In the genomic region with DNA sequence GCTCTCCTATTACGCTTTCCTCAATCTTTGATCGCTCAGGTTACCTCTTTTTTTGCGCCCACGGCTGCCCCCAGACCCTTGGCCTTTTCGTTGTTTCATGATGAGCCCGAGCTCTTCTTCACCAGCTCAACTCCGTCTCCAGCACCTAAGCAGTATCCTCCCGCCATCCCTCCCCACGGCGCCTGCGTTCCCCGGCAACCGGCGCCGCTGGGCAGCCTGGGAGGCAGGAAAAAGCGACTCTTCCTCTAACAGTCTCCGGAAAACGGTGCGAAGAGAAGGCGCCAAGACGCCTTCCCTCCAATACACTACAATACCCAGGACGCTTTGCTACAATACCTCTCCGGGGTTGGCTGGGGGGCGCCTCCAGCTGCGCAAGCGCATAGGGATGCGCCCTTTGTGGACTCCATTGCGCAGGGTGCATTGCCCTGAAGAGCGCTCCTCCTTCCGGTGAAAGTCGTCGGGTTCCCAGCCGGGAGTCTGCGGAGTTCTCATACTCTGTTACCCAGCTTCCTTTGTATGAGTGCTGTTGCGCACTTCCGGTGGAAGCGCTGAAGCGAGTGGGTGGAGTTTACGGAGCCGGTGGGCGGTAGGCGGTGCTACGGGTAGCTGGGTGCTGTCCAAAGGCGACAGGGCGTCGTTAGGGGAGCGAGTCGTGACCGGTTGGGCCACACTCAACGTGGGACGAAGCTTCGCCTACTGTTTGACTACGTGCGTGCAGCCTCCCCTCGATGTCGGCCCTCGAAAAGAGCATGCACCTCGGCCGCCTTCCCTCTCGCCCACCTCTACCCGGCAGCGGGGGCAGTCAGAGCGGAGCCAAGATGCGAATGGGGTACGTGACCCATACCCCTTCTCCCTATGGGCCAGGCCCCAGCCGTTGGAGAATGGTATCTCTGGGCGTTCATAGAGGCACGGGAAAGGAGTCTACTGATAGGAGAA, we compare ENCODE assay signal across 8 cellular contexts. TPM values are rescaled to one million over a fixed set of nuclear protein-coding genes. Genes with fewer than 3 reads are reported as not detected.
DNase-seq lines count a peak whose midpoint lies in the region; ATAC-seq and TF ChIP-seq lines count a peak whose summit lies in the region.

A gene with protein sequence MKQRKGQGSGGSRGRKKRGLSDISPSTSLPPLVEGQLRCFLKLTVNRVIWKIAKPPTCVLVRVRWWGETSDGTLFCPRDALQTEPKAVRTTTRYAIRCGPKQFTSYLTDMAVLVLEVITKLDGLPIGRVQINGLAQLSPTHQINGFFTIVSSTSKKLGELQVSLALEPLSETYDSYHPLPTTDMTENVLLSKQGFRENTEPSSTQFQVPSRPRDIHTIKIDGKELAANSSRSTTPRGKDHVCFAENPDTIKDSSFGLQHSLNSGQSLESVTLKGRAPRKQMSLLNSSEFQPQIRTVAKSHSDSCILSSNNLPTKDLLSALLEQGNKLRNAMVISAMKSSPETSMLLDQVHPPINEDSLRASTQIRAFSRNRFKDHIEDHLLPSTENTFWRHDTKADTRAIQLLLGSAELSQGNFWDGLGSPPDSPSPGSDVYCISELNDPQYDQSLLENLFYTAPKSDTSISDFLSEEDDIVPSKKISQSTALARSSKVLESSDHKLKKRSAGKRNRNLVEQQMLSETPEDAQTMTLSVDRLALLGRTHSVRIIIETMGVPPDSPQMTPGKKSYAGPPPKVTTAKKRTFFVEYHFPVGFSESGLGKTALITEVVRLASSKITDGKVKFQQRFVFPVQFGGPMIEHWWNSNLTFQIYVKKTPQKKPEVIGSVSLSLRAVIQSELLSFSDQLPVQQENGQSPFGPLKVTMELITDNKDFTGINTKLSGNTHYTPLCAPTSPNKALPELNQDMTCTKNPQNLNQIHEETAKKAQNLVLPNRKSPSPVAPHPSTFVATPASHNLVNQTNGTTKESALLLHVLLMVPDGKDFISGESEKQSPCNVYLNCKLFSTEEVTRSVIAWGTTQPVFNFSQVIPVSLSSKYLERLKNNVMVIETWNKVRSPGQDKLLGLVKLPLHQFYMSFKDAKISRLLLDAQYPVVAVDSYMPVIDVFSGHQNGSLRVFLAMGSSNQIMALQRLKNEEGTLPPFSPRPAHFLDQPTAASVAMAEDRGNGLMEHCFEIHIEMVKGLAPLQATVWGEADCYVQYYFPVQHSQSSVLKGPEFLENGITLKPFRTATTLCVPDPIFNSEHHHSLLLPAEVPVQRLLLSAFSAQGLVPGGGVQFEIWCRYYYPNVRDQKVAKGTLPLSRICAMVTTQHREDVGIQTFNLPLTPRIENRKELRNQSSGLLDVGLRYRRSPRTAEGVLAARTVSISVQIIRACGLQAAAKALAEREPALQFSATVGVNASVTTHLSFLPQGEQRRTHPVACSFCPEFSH (N-terminal part only) (minus strand): TSS at position 309 of the 936 bp plus-strand sequence. CDS start 210 bp downstream, at position 99.
A gene with protein sequence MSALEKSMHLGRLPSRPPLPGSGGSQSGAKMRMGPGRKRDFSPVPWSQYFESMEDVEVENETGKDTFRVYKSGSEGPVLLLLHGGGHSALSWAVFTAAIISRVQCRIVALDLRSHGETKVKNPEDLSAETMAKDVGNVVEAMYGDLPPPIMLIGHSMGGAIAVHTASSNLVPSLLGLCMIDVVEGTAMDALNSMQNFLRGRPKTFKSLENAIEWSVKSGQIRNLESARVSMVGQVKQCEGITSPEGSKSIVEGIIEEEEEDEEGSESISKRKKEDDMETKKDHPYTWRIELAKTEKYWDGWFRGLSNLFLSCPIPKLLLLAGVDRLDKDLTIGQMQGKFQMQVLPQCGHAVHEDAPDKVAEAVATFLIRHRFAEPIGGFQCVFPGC (plus strand): TSS at position 596 of the 936 bp plus-strand sequence. CDS start 133 bp downstream, at position 729.

- no peak within 1 kb of the TSS for H3K4me3 Mint-ChIP-seq in HFFc6

- WGBS in gastroesophageal sphincter (ENCODE audit: low coverage in 1 of 2), 2 donors = 0 to 1% methylated on average over 16 to 21 of the region's 68 CpGs

- peak; percentile 99 for ATAC-seq in gastroesophageal sphincter

- TF ChIP-seq EP300 in gastroesophageal sphincter (IDR thresholded peaks at IDR 0.05) = no peak

- H3K27me3 ChIP-seq in GM06990 (replicated peaks; ENCODE audit: control insufficient read depth, insufficient read depth, low read length) (no peaks in the 10 kb centered on the region), gastroesophageal sphincter (no peaks in the 10 kb centered on the region), neutrophil (no peaks in the 10 kb centered on the region)

- H3K36me3 Mint-ChIP-seq in HFFc6 (ENCODE audit: low read depth) = peaks cover 10% of the 10 kb centered on the region; the same call in 1 of the 2 replicates

- no peaks in the 10 kb centered on the region for H3K27me3 Mint-ChIP-seq in HFFc6 (ENCODE audit: insufficient read depth)

- H3K27ac ChIP-seq in gastroesophageal sphincter (peak within 1 kb of the TSS; percentile 79 to 91 (median 90)), neutrophil (peak within 1 kb of the TSS; percentile 93), substantia nigra (ENCODE audit: low read depth, low read length, poor library complexity, severe bottlenecking) (peak within 1 kb of the TSS; percentile 76)

- peak; percentile 55 to 65 for TF ChIP-seq POLR2A in gastroesophageal sphincter (IDR thresholded peaks at IDR 0.05)

- DNase-seq in GM06990 (ENCODE audit: extremely low read depth, insufficient read length) (peak; percentile 99), HFFc6 (peak; percentile 100), NAMALWA (ENCODE audit: low spot score) (peak; percentile 100), SK-MEL-5 (ENCODE audit: low read depth, low spot score) (peak; percentile 100), substantia nigra (lab: John Stamatoyannopoulos, UW) (peak; percentile 84 to 100 (median 98))
- DNase-seq in activated naive CD4-positive, alpha-beta T cell treated with Interleukin-2 at 50 U/mL for 16 hours = peak; percentile 98

- H3K4me1 Mint-ChIP-seq in HFFc6 (ENCODE audit: low read depth) = peaks cover 11% of the 10 kb centered on the region

- H3K4me3 ChIP-seq in GM06990 (replicated peaks; ENCODE audit: low read depth, low read length) (peak within 1 kb of the TSS; percentile 77), gastroesophageal sphincter (peak within 1 kb of the TSS; percentile 75 to 76), neutrophil (ENCODE audit: low read depth in 1 of 2, low read length in 1 of 2) (peak within 1 kb of the TSS; percentile 89 to 95)

- H3K27ac Mint-ChIP-seq in HFFc6 = no peak within 1 kb of the TSS

- H3K9me3 ChIP-seq in gastroesophageal sphincter (no peaks in the 10 kb centered on the region), neutrophil (no peaks in the 10 kb centered on the region)

- in situ Hi-C loops in SK-MEL-5 (cut with HindIII; ENCODE audit: low pct_unique_long_range_greater_than_20kb, low sequenced_read_pairs) = no loop called here

- TF ChIP-seq CTCF in GM06990 (IDR thresholded peaks at IDR 0.05; ENCODE audit: insufficient read depth, low read length, poor library complexity, severe bottlenecking) (peak; percentile 27), HFFc6 (IDR thresholded peaks at IDR 0.05) (peak; percentile 68), gastroesophageal sphincter (IDR thresholded peaks at IDR 0.05) (peak in 2 of 4 experiments; percentile 36 to 48), neutrophil (IDR thresholded peaks at IDR 0.05) (peak; percentile 45)

- H3K36me3 ChIP-seq in GM06990 (ENCODE audit: control insufficient read depth, insufficient read depth, low read length) = no peaks in the 10 kb centered on the region
- H3K36me3 ChIP-seq in gastroesophageal sphincter = peaks cover 0 to 24% of the 10 kb centered on the region in 2 donors
- H3K36me3 ChIP-seq in neutrophil = peaks cover 21% of the 10 kb centered on the region

- no peaks in the 10 kb centered on the region for H3K9me3 Mint-ChIP-seq in HFFc6

- H3K4me1 ChIP-seq in gastroesophageal sphincter (peaks cover 5 to 45% (median 12%) of the 10 kb centered on the region in 3 donors), neutrophil (ENCODE audit: control insufficient read depth in 1 of 2, insufficient read depth in 1 of 2, low read depth in 1 of 2, low read length in 1 of 2) (peaks cover 22 to 26% of the 10 kb centered on the region in 2 experiments)

RNA-seq across cellular contexts. Expression of the first gene that starts in this region (rescaled TPM):
- total RNA-seq in HFFc6 (2021; fragmentation: NEBNext Ultra II Directional; extraction: Animal tissue kit (Norgen Biotek cat#: 25700)) = 10 to 100 TPM; 14.6 to 23.0 (median 17.2) TPM
- 32.5 and 35.0 TPM in 2 replicates for total RNA-seq in SK-MEL-5 (2014; rRNA removed; shearing (Covaris generic))
- 29.8 and 39.8 TPM in 2 replicates for polyA plus RNA-seq in SK-MEL-5 (2015; cell fraction: cytosol; rRNA removed)
- 31.3 and 53.8 TPM in 2 replicates for polyA plus RNA-seq in SK-MEL-5 (2015; cell fraction: nucleus; rRNA removed)
- 10 to 100 TPM; 11.4 to 30.1 (median 25.3) TPM for total RNA-seq in gastroesophageal sphincter

RNA-seq across cellular contexts. Expression of the second gene that starts in this region (rescaled TPM):
- 100 to 1,000 TPM in 1 of 6 experiments, 10 to 100 TPM in 5; 49.5 to 107 (median 56.9) TPM for total RNA-seq in HFFc6 (2021; fragmentation: NEBNext Ultra II Directional; extraction: Animal tissue kit (Norgen Biotek cat#: 25700))
- total RNA-seq in SK-MEL-5 (2014; rRNA removed; shearing (Covaris generic)) = 47.9 and 53.7 TPM in 2 replicates
- 63.1 and 66.4 TPM in 2 replicates for polyA plus RNA-seq in SK-MEL-5 (2015; cell fraction: cytosol; rRNA removed)
- 34.5 and 47.3 TPM in 2 replicates for polyA plus RNA-seq in SK-MEL-5 (2015; cell fraction: nucleus; rRNA removed)
- 10 to 100 TPM; 27.1 to 45.3 (median 32.0) TPM for total RNA-seq in gastroesophageal sphincter

Comparison
In these comparisons a context has a peak if more than half of its experiments do, and no peak if none do; other contexts are left out.
1. Peak in every context shown above with its lines: DNase-seq, ATAC-seq, H3K4me3 ChIP-seq and H3K27ac ChIP-seq.